ENCODE assay signal across 11 cellular contexts in genomic region chr15:99057697-99058420, GRCh38. TPM values are rescaled to one million over a fixed set of nuclear protein-coding genes. Genes with fewer than 3 reads are reported as not detected.
A peak's percentile ranks its signal among the peaks of the same experiment; 100 is the strongest.
DNase-seq lines count a peak whose midpoint lies in the region; ATAC-seq and TF ChIP-seq lines count a peak whose summit lies in the region.
"Had no signal": no experiment of that assay in that cellular context is flagged by ENCODE, and none has a peak within 500 bp of the region (broad histone marks: within the 10 kb centered on the region; RNA-seq: fewer than 3 reads in every experiment).

No MANE protein-coding gene starts in this region.

- no peak for TF ChIP-seq POLR2A in stomach (IDR thresholded peaks at IDR 0.05)

- H3K4me1 ChIP-seq in SK-N-SH (ENCODE audit: control insufficient read depth in 1 of 2, insufficient read depth in 2 of 2, low read depth in 1 of 2, low read length in 1 of 2) (no peaks in the 10 kb centered on the region; a peak in 1 of 4 replicates), stomach (peaks cover 7 to 18% (median 14%) of the 10 kb centered on the region in 4 donors)

- ATAC-seq in SK-N-SH treated with all-trans-retinoic acid at 6 μM for 48 hours = no peak
- no peak for ATAC-seq in activated B cell treated with CpG ODN at 0.5 μM for 24 hours (ENCODE audit: low read depth)
- ATAC-seq in left ventricle myocardium superior = peak; percentile 57
- ATAC-seq in HG03159 (IDR thresholded peaks at IDR 0.05; ENCODE audit: unreplicated experiment) = no peak
- ATAC-seq in HG03095 (IDR thresholded peaks at IDR 0.05; ENCODE audit: unreplicated experiment) = no peak

- TF ChIP-seq EP300 in SK-N-SH (IDR thresholded peaks at IDR 0.05; ENCODE audit: borderline replicate concordance in 1 of 2, low read depth in 1 of 2, low read length in 1 of 2) = no peak
- no peak for TF ChIP-seq EP300 in stomach (IDR thresholded peaks at IDR 0.05)

- peaks cover 13% of the 10 kb centered on the region for H3K4me1 Mint-ChIP-seq in activated B cell treated with CpG ODN at 0.5 μM for 24 hours

- no peaks in the 10 kb centered on the region for H3F3A ChIP-seq in SK-N-SH (replicated peaks; ENCODE audit: insufficient read depth)

- TF ChIP-seq RAD21 in SK-N-SH (IDR thresholded peaks at IDR 0.05; ENCODE audit: low read length) = no peak

- TF ChIP-seq CTCF in SK-N-SH (IDR thresholded peaks at IDR 0.05) (no peak), activated B cell treated with CpG ODN at 0.5 μM for 24 hours (IDR thresholded peaks at IDR 0.05) (no peak), stomach (IDR thresholded peaks at IDR 0.05) (no peak)

- H3K4me3 Mint-ChIP-seq in activated B cell treated with CpG ODN at 0.5 μM for 24 hours = peak overlapping the region; percentile 46

- H3K27me3 ChIP-seq in SK-N-SH (ENCODE audit: insufficient read depth) (no peaks in the 10 kb centered on the region), stomach (peaks cover 0 to 18% (median 13%) of the 10 kb centered on the region in 3 donors)

- no peak overlapping the region for H3K27ac Mint-ChIP-seq in activated B cell treated with CpG ODN at 0.5 μM for 24 hours

- H3K27me3 Mint-ChIP-seq in activated B cell treated with CpG ODN at 0.5 μM for 24 hours = peaks cover 47% of the 10 kb centered on the region

- H3K27ac ChIP-seq in SK-N-SH (ENCODE audit: low read depth in 2 of 2, low read length in 1 of 2) = no peak overlapping the region
- peak overlapping the region in 4 of 5 donors; percentile 55 to 93 (median 71) for H3K27ac ChIP-seq in stomach

- no peaks in the 10 kb centered on the region for H3K79me2 ChIP-seq in SK-N-SH (ENCODE audit: insufficient read depth)

- H3K36me3 Mint-ChIP-seq in activated B cell treated with CpG ODN at 0.5 μM for 24 hours (ENCODE audit: low read depth) = no peaks in the 10 kb centered on the region

- no peaks in the 10 kb centered on the region for H3K9me3 Mint-ChIP-seq in activated B cell treated with CpG ODN at 0.5 μM for 24 hours

- H3K9me3 ChIP-seq in SK-N-SH (no peaks in the 10 kb centered on the region), stomach (no peaks in the 10 kb centered on the region)

- no peaks in the 10 kb centered on the region for H3K9me2 ChIP-seq in SK-N-SH

- POLR2A ChIA-PET in SK-N-SH (lab: Yijun Ruan, JAX) (no interaction called here), activated B cell treated with CpG ODN at 0.5 μM for 24 hours (lab: Charles Lee) (no interaction called here)

- intact Hi-C loops in activated B cell treated with CpG ODN at 0.5 μM for 24 hours (cut with micrococcal nuclease) (no loop called here), left ventricle myocardium superior (cut with micrococcal nuclease) (no loop called here), stomach (cut with DNase I; ENCODE audit: low total_unique reads) (no loop called here)

- CTCF ChIA-PET in SK-N-SH (lab: Yijun Ruan, JAX) (interaction anchor here (0.6 to 2.8 kb wide), 21 partner anchors 8 to 579 kb away, joined by 3 to 15 read pairs (median 4); no protein-coding TSS in a partner anchor), activated B cell treated with CpG ODN at 0.5 μM for 24 hours (lab: Charles Lee) (interaction anchor here (0.6 to 2.8 kb wide), 3 partner anchors 11 to 43 kb away, joined by 3 to 10 read pairs (median 7); no protein-coding TSS in a partner anchor)

- no peaks in the 10 kb centered on the region for H3K36me3 ChIP-seq in SK-N-SH (replicated peaks in 1 of 2; ENCODE audit: control insufficient read depth in 1 of 2, insufficient read depth in 2 of 2, low read length in 1 of 2)
- H3K36me3 ChIP-seq in stomach = no peaks in the 10 kb centered on the region

- 89% methylated on average over 20 of the region's 20 CpGs for WGBS in SK-N-SH (ENCODE audit: low lambda C conversion rate)
- WGBS in stomach, 5 donors = 65 to 79% (median 72%) methylated on average over 19 to 20 of the region's 20 CpGs

- no peak overlapping the region for H3K4me3 ChIP-seq in SK-N-SH (ENCODE audit: low read depth in 2 of 2, low read length in 1 of 2)
- peak overlapping the region in 2 of 4 donors; percentile 49 to 59 for H3K4me3 ChIP-seq in stomach

- DNase-seq in SK-N-SH (no peak), activated B cell treated with CpG ODN at 0.5 μM for 24 hours (no peak), left ventricle myocardium superior (peak; percentile 50), stomach (no peak), hippocampal formation (lab: John Stamatoyannopoulos, UW) (no peak)
- DNase-seq: activated effector memory CD4-positive, alpha-beta T cell treated with anti-CD3 and anti-CD28 coated beads, Interleukin-2, amount 50 U/mL, for 16 hours; OCI-M1 had no signal

- H2AFZ ChIP-seq in SK-N-SH (ENCODE audit: low read depth) = peak overlapping the region; percentile 96; the same call in 1 of the 2 replicates

- no peak overlapping the region for H3K9ac ChIP-seq in SK-N-SH

- 0 out of 2 replicates have a peak overlapping the region, but pooled peaks have one; percentile 68 for H3K4me2 ChIP-seq in SK-N-SH

- no peaks in the 10 kb centered on the region for H4K20me1 ChIP-seq in SK-N-SH (ENCODE audit: insufficient read depth)

TF ChIP-seq in SK-N-SH, 30 proteins besides CTCF, POLR2A, EP300 and RAD21 (continues in another document):
- TF ChIP-seq IRF3 (IDR thresholded peaks at IDR 0.05; ENCODE audit: low read depth, low read length) (no peak), RXRA (IDR thresholded peaks at IDR 0.05; ENCODE audit: borderline replicate concordance, low read depth) (no peak), GABPA (IDR thresholded peaks at IDR 0.05; ENCODE audit: low read depth) (no peak), NFIC (IDR thresholded peaks at IDR 0.05; ENCODE audit: borderline replicate concordance) (no peak), FOXM1 (IDR thresholded peaks at IDR 0.05; ENCODE audit: low read depth) (no peak), SMC3 (IDR thresholded peaks at IDR 0.05; ENCODE audit: low read depth, low read length) (no peak)

TF ChIP-seq in SK-N-SH treated with all-trans-retinoic acid at 6 μM for 48 hours, 23 proteins besides CTCF, POLR2A, EP300 and RAD21:
- TF ChIP-seq ISL1 (CRISPR knock-in tag; IDR thresholded peaks at IDR 0.05) (no peak), ESRRG (CRISPR knock-in tag; IDR thresholded peaks at IDR 0.05) (no peak), ZNF8 (CRISPR knock-in tag; IDR thresholded peaks at IDR 0.05) (no peak), OSR1 (CRISPR knock-in tag; IDR thresholded peaks at IDR 0.05) (no peak)

RNA-seq across cellular contexts. Expression of gene SYNM, which starts 47.0 kb away (rescaled TPM):
- polyA plus RNA-seq in SK-N-SH (2012; rRNA removed) (4.3 and 5.0 TPM in 2 replicates), stomach (10 to 100 TPM in 1 of 3 donors, 1 to 10 TPM in 2; 4.0 to 88.7 (median 5.7) TPM)
- polyA plus RNA-seq in SK-N-SH (2012; cell fraction: cytosol; rRNA removed) = 3.8 and 4.1 TPM in 2 replicates
- 8.6 and 10.1 TPM in 2 replicates for polyA plus RNA-seq in SK-N-SH (2012; cell fraction: nucleus; rRNA removed)
- total RNA-seq in activated B cell treated with CpG ODN at 0.5 μM for 24 hours (0.02 and 0.05 TPM in 2 replicates), left ventricle myocardium superior (329 TPM), stomach (100 to 1,000 TPM in 4 of 5 donors, 10 to 100 TPM in 1; 71.3 to 469 (median 235) TPM)

RNA-seq across cellular contexts. Expression of gene PGPEP1L, which starts 50.3 kb away (rescaled TPM):
- not detected in 2 replicates for polyA plus RNA-seq in SK-N-SH (2012; rRNA removed)
- polyA plus RNA-seq in SK-N-SH (2012; cell fraction: cytosol; rRNA removed) = not detected in 2 replicates
- polyA plus RNA-seq in SK-N-SH (2012; cell fraction: nucleus; rRNA removed) = 0.07 and 0.26 TPM in 2 replicates
- not detected in 2 replicates for total RNA-seq in activated B cell treated with CpG ODN at 0.5 μM for 24 hours
- 0.55 TPM for total RNA-seq in left ventricle myocardium superior
- not detected for total RNA-seq in stomach
- polyA plus RNA-seq in stomach = under 1 TPM in 1 of 3 donors, not detected in 2; 0.13 TPM
- total RNA-seq: A673 had no signal

Comparison
In these comparisons a context has a peak if more than half of its experiments do, and no peak if none do; other contexts are left out.
1. H3K27ac ChIP-seq: peak in stomach (4 of 5); none in SK-N-SH (0 of 2).
2. RNA of gene SYNM, which starts 47.0 kb away (total RNA-seq): 329 TPM in left ventricle myocardium superior (single experiment) and 71.3 to 469 TPM in stomach; 0.02 to 0.05 TPM in activated B cell treated with CpG ODN at 0.5 μM for 24 hours; every median in the first group is over 10 times any median in the second.